14 cellular contexts compared by ENCODE assay signal in the genomic region with DNA sequence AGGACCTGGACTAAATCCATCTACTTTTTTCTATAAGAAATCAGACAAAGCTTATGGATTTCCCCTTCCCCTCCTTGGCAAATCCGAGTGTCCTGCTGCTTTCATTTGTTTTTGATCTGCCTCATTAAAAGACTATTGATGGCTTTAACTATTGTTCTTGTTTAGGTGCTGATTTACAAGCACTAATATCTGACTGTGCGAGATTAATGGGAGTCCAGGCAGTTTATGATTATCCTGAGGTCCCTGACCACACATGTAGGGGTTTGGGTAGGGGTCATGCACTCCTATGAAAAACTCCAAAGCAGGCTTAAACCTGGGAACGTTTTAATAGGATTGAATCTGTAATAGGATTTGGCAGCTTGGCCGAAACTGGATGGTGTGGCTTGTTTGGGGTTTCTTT.
DNase-seq lines count a peak whose midpoint lies in the region; ATAC-seq and TF ChIP-seq lines count a peak whose summit lies in the region.
"Had no signal": no experiment of that assay in that cellular context is flagged by ENCODE, and none has a peak within 500 bp of the region (broad histone marks: within the 10 kb centered on the region; RNA-seq: fewer than 3 reads in every experiment).

No MANE protein-coding gene starts in this region.

- no peak for ATAC-seq in activated CD4-positive, CD25-positive, alpha-beta regulatory T cell treated with anti-CD3 and anti-CD28 coated beads, Interleukin-2, amount 50 U/mL, for 24 hours
- ATAC-seq in HG03432 (IDR thresholded peaks at IDR 0.05; ENCODE audit: unreplicated experiment): no peak
- ATAC-seq: A549, GM12878 had no signal

- no peak overlapping the region for H3K4me3 Mint-ChIP-seq in glutamatergic neuron (ENCODE audit: unreplicated experiment)
- H3K4me3 Mint-ChIP-seq: CD4-positive, alpha-beta memory T cell had no signal

- H3K27ac Mint-ChIP-seq in glutamatergic neuron (ENCODE audit: unreplicated experiment): peak overlapping the region; percentile 40
- H3K27ac Mint-ChIP-seq: CD4-positive, alpha-beta memory T cell had no signal

- peak; percentile 34 for DNase-seq in NCI-H146 (lab: John Stamatoyannopoulos, UW)
- peak; percentile 24 for DNase-seq in NCI-H69 (lab: John Stamatoyannopoulos, UW)
- no peak for DNase-seq in glutamatergic neuron
- DNase-seq in retina: peak; percentile 46
- no peak for DNase-seq in activated CD8-positive, alpha-beta memory T cell treated with anti-CD3 and anti-CD28 coated beads for 24 hours
- no peak for DNase-seq in COLO668 (lab: John Stamatoyannopoulos, UW; ENCODE audit: unreplicated experiment)
- DNase-seq: BE2C; CD4-positive, alpha-beta memory T cell; COR-L47; HCEC 1CT had no signal

- no peak for TF ChIP-seq CTCF in glutamatergic neuron (IDR thresholded peaks at IDR 0.05; ENCODE audit: partially characterized antibody, unreplicated experiment)

- peaks cover 3% of the 10 kb centered on the region for H3K9me3 Mint-ChIP-seq in glutamatergic neuron (ENCODE audit: unreplicated experiment)

- H3K36me3 Mint-ChIP-seq in glutamatergic neuron (ENCODE audit: unreplicated experiment): no peaks in the 10 kb centered on the region
- H3K36me3 Mint-ChIP-seq: CD4-positive, alpha-beta memory T cell had no signal

- H3K4me1 Mint-ChIP-seq in glutamatergic neuron (ENCODE audit: low read depth, unreplicated experiment): peaks cover 17% of the 10 kb centered on the region
- H3K4me1 Mint-ChIP-seq: CD4-positive, alpha-beta memory T cell had no signal

- H3K27me3 Mint-ChIP-seq in glutamatergic neuron (ENCODE audit: unreplicated experiment): no peaks in the 10 kb centered on the region
- H3K27me3 Mint-ChIP-seq: CD4-positive, alpha-beta memory T cell had no signal

Comparison
In these comparisons a context has a peak if more than half of its experiments do, and no peak if none do; other contexts are left out.
1. DNase-seq: peak in NCI-H146 (single experiment), NCI-H69 (single experiment) and retina (single experiment); none in glutamatergic neuron (single experiment), activated CD8-positive, alpha-beta memory T cell treated with anti-CD3 and anti-CD28 coated beads for 24 hours (single experiment) and COLO668 (single experiment).